In genomic region chr6:31559958-31560696, GRCh38 we compare ENCODE assay signal across 1 cellular context.
TF ChIP-seq lines count a peak whose summit lies in the region.

No MANE protein-coding gene starts in this region.

TF ChIP-seq in K562, 482 proteins besides CTCF, POLR2A, EP300 and RAD21 (continued from another document):
- TF ChIP-seq ZBTB49 (CRISPR knock-in tag; IDR thresholded peaks at IDR 0.05; ENCODE audit: borderline replicate concordance) (no peak), ZNF239 (CRISPR knock-in tag; IDR thresholded peaks at IDR 0.05) (peak; percentile 63), ZNF41 (CRISPR knock-in tag; conservative IDR thresholded peaks at IDR 0.05) (no peak), DIDO1 (tag; IDR thresholded peaks at IDR 0.05; ENCODE audit: low read depth) (no peak), ZNF551 (CRISPR knock-in tag; IDR thresholded peaks at IDR 0.05) (no peak), ZBTB34 (CRISPR knock-in tag; IDR thresholded peaks at IDR 0.05) (no peak), HIVEP1 (CRISPR knock-in tag; IDR thresholded peaks at IDR 0.05) (no peak; the same call in 1 of the 2 replicates), NR0B1 (IDR thresholded peaks at IDR 0.05; ENCODE audit: partially characterized antibody) (no peak), TFE3 (CRISPR knock-in tag; IDR thresholded peaks at IDR 0.05) (no peak), CAMTA2 (CRISPR knock-in tag; conservative IDR thresholded peaks at IDR 0.05) (no peak), RUNX1 (IDR thresholded peaks at IDR 0.05; ENCODE audit: low read depth) (no peak), TAF1 (IDR thresholded peaks at IDR 0.05; ENCODE audit: control insufficient read depth, extremely low read depth, insufficient read depth, low read length, severe bottlenecking) (no peak), GATAD2A (IDR thresholded peaks at IDR 0.05) (no peak), OTX1 (CRISPR knock-in tag; IDR thresholded peaks at IDR 0.05) (no peak), TAL1 (IDR thresholded peaks at IDR 0.05) (peak; percentile 33; the same call in 1 of the 2 replicates), HBP1 (CRISPR knock-in tag; IDR thresholded peaks at IDR 0.05) (no peak), RCOR1 (IDR thresholded peaks at IDR 0.05; ENCODE audit: borderline replicate concordance in 1 of 2, low read depth in 2 of 2, low read length in 2 of 2) (peak in 1 of 2 experiments; percentile 84; a peak in 1 of 4 replicates), ZNF766 (CRISPR knock-in tag; conservative IDR thresholded peaks at IDR 0.05) (no peak), PRMT5 (CRISPR knock-in tag; IDR thresholded peaks at IDR 0.05) (no peak), JUNB (CRISPR knock-in tag; conservative IDR thresholded peaks at IDR 0.05) (no peak), IRF1 (CRISPR knock-in tag; IDR thresholded peaks at IDR 0.05; ENCODE audit: borderline replicate concordance) (no peak), ATF7 (IDR thresholded peaks at IDR 0.05) (no peak), ZBED1 (IDR thresholded peaks at IDR 0.05) (no peak), FOXK2 (conservative IDR thresholded peaks at IDR 0.05 in 1 of 2, IDR thresholded peaks at IDR 0.05 in 1 of 2; ENCODE audit: low read depth in 2 of 2) (peak in 1 of 2 experiments; percentile 41; a peak in 1 of 4 replicates), MCM3 (IDR thresholded peaks at IDR 0.05) (no peak), STAG1 (CRISPR knock-in tag; IDR thresholded peaks at IDR 0.05; ENCODE audit: borderline replicate concordance) (peak; percentile 11; the same call in 1 of the 2 replicates), NUFIP1 (IDR thresholded peaks at IDR 0.05; ENCODE audit: partially characterized antibody) (no peak), TAF7 (tag; IDR thresholded peaks at IDR 0.05) (no peak), ZNF583 (CRISPR knock-in tag; IDR thresholded peaks at IDR 0.05) (no peak), SETDB1 (IDR thresholded peaks at IDR 0.05; ENCODE audit: low read length) (no peak), ZNF347 (CRISPR knock-in tag; IDR thresholded peaks at IDR 0.05; ENCODE audit: low read depth) (no peak), MLLT1 (IDR thresholded peaks at IDR 0.05) (no peak), SNIP1 (IDR thresholded peaks at IDR 0.05; ENCODE audit: low read depth) (no peak), GMEB1 (CRISPR knock-in tag; IDR thresholded peaks at IDR 0.05) (no peak), ZNF780A (CRISPR knock-in tag; IDR thresholded peaks at IDR 0.05) (no peak), ZNF76 (CRISPR knock-in tag; IDR thresholded peaks at IDR 0.05; ENCODE audit: borderline replicate concordance) (no peak), MTF1 (CRISPR knock-in tag; IDR thresholded peaks at IDR 0.05; ENCODE audit: borderline replicate concordance) (no peak), CGGBP1 (CRISPR knock-in tag; IDR thresholded peaks at IDR 0.05) (no peak), RBM22 (IDR thresholded peaks at IDR 0.05; ENCODE audit: low read depth, low read length, poor library complexity, severe bottlenecking) (no peak), PTRF (tag; IDR thresholded peaks at IDR 0.05) (no peak), NONO (IDR thresholded peaks at IDR 0.05; ENCODE audit: low read depth in 2 of 2, low read length in 1 of 2) (no peak), ZNF57 (CRISPR knock-in tag; IDR thresholded peaks at IDR 0.05) (no peak), TARDBP (IDR thresholded peaks at IDR 0.05) (no peak), ZBTB9 (CRISPR knock-in tag; IDR thresholded peaks at IDR 0.05) (0 out of 2 replicates have a peak, but pooled peaks have one; percentile 43), GATAD2B (IDR thresholded peaks at IDR 0.05; ENCODE audit: borderline replicate concordance) (no peak; the same call in 1 of the 2 replicates), ARID1B (IDR thresholded peaks at IDR 0.05) (peak; percentile 78), TEAD4 (IDR thresholded peaks at IDR 0.05; ENCODE audit: low read length) (peak; percentile 60; the same call in 1 of the 2 replicates), TEAD4 (CRISPR knock-in tag; IDR thresholded peaks at IDR 0.05; ENCODE audit: borderline replicate concordance) (no peak), ELF1 (tag; IDR thresholded peaks at IDR 0.05) (no peak), HNRNPL (IDR thresholded peaks at IDR 0.05; ENCODE audit: low read depth, low read length) (no peak)
